ENCODE assay signal across 1 cellular context in genomic region chr7:5612695-5613094, GRCh38.
TF ChIP-seq lines count a peak whose summit lies in the region.

No MANE protein-coding gene starts in this region.

TF ChIP-seq in SK-N-SH, 30 proteins besides CTCF, POLR2A, EP300 and RAD21 (continued from another document):
- TF ChIP-seq USF2 (IDR thresholded peaks at IDR 0.05; ENCODE audit: borderline replicate concordance, low read depth, low read length) (no peak), ELF1 (IDR thresholded peaks at IDR 0.05) (no peak), TAF1 (IDR thresholded peaks at IDR 0.05; ENCODE audit: borderline replicate concordance, low read depth, low read length) (no peak), TCF12 (IDR thresholded peaks at IDR 0.05) (no peak), TEAD4 (IDR thresholded peaks at IDR 0.05; ENCODE audit: borderline replicate concordance, insufficient read depth) (no peak), USF1 (IDR thresholded peaks at IDR 0.05; ENCODE audit: borderline replicate concordance, low read depth) (no peak), RXRA (IDR thresholded peaks at IDR 0.05; ENCODE audit: borderline replicate concordance, low read depth) (no peak), RCOR1 (IDR thresholded peaks at IDR 0.05; ENCODE audit: low read length) (no peak), RFX5 (IDR thresholded peaks at IDR 0.05; ENCODE audit: low read length) (no peak), SIN3A (IDR thresholded peaks at IDR 0.05; ENCODE audit: borderline replicate concordance, low read depth, low read length) (no peak), REST (IDR thresholded peaks at IDR 0.05; ENCODE audit: low read depth, low read length) (no peak), CHD2 (IDR thresholded peaks at IDR 0.05; ENCODE audit: low read length, partially characterized antibody) (no peak), JUND (IDR thresholded peaks at IDR 0.05) (no peak), GABPA (IDR thresholded peaks at IDR 0.05; ENCODE audit: low read depth) (no peak), IRF3 (IDR thresholded peaks at IDR 0.05; ENCODE audit: low read depth, low read length) (no peak), EZH2phosphoT487 (IDR thresholded peaks at IDR 0.05; ENCODE audit: borderline replicate concordance, low read depth) (no peak), NFIC (IDR thresholded peaks at IDR 0.05; ENCODE audit: borderline replicate concordance) (no peak)
